In genomic region chr6:149913085-149913484, GRCh38 we compare ENCODE assay signal across 18 cellular contexts. TPM values are rescaled to one million over a fixed set of nuclear protein-coding genes. Genes with fewer than 3 reads are reported as not detected.
DNase-seq lines count a peak whose midpoint lies in the region; ATAC-seq and TF ChIP-seq lines count a peak whose summit lies in the region.
"Had no signal": no experiment of that assay in that cellular context is flagged by ENCODE, and none has a peak within 500 bp of the region (broad histone marks: within the 10 kb centered on the region; RNA-seq: fewer than 3 reads in every experiment).

No MANE protein-coding gene starts in this region.

- H3K36me3 Mint-ChIP-seq in chondrocyte (ENCODE audit: low read depth), result peaks cover 2% of the 10 kb centered on the region

- H3K36me3 ChIP-seq in hepatocyte (replicated peaks; ENCODE audit: insufficient read depth, low read depth), result no peaks in the 10 kb centered on the region

- 37% methylated on average over 2 of the region's 2 CpGs for WGBS in hepatocyte (ENCODE audit: low lambda C conversion rate, missing lambda C conversion rate)

- no peaks in the 10 kb centered on the region for H3K9me2 ChIP-seq in hepatocyte (replicated peaks; ENCODE audit: insufficient read depth)

- no peaks in the 10 kb centered on the region for H3K4me1 Mint-ChIP-seq in chondrocyte (ENCODE audit: low read depth)
- H3K4me1 Mint-ChIP-seq: CD4-positive, CD25-positive, alpha-beta regulatory T cell; IgD-negative memory B cell had no signal

- H2AFZ ChIP-seq in hepatocyte, result no peak overlapping the region

- ATAC-seq in GM18858 (IDR thresholded peaks at IDR 0.05; ENCODE audit: unreplicated experiment) (no peak), HG03378 (IDR thresholded peaks at IDR 0.05; ENCODE audit: unreplicated experiment) (no peak)

- H3K27me3 ChIP-seq in hepatocyte, result peaks cover 5% of the 10 kb centered on the region

- no peak overlapping the region for H3K4me3 Mint-ChIP-seq in chondrocyte (ENCODE audit: unreplicated experiment)
- H3K4me3 Mint-ChIP-seq: IgD-negative memory B cell had no signal

- no peak overlapping the region for H3K4me2 ChIP-seq in hepatocyte

- H3K27ac ChIP-seq in hepatocyte, result no peak overlapping the region

- peaks cover 9% of the 10 kb centered on the region for H3K27me3 Mint-ChIP-seq in chondrocyte (ENCODE audit: low read depth)

- no peak for TF ChIP-seq CTCF in chondrocyte (IDR thresholded peaks at IDR 0.05)
- no peak for TF ChIP-seq CTCF in hepatocyte (IDR thresholded peaks at IDR 0.05; ENCODE audit: poor library complexity)

- no peaks in the 10 kb centered on the region for H3K4me1 ChIP-seq in hepatocyte (ENCODE audit: insufficient read depth)

- no peaks in the 10 kb centered on the region for H3K9me3 ChIP-seq in hepatocyte (ENCODE audit: low read depth)

- H3K79me2 ChIP-seq in hepatocyte, result no peaks in the 10 kb centered on the region

- no peak overlapping the region for H3K27ac Mint-ChIP-seq in chondrocyte (ENCODE audit: unreplicated experiment)
- H3K27ac Mint-ChIP-seq: CD4-positive, CD25-positive, alpha-beta regulatory T cell; IgD-negative memory B cell had no signal

- DNase-seq in ELR (ENCODE audit: low read depth) (peak; percentile 20), M059J (ENCODE audit: low read depth) (peak; percentile 64), chondrocyte (ENCODE audit: low spot score) (peak; percentile 12), hepatocyte (ENCODE audit: low spot score) (no peak)
- DNase-seq in stimulated activated CD8-positive, alpha-beta memory T cell treated with anti-CD3 and anti-CD28 coated beads, Interleukin-4, amount 100 ng/mL, for 48 hours, result peak; percentile 9
- DNase-seq: CD4-positive, CD25-positive, alpha-beta regulatory T cell; GOT3; HCEC 1CT; NCI-H1417; NCI-H1694 treated with DMSO at 0.1 percent for 48 hours; NCI-H2081 treated with DMSO at 0.1 percent for 48 hours; NCI-H446; NCI-H526 treated with DMSO at 0.1 percent for 48 hours; SHP77 had no signal

- no peak overlapping the region for H3K4me3 ChIP-seq in hepatocyte

- peaks cover 6% of the 10 kb centered on the region for H3K9me3 Mint-ChIP-seq in chondrocyte (ENCODE audit: low read depth)

- no peaks in the 10 kb centered on the region for H4K20me1 ChIP-seq in hepatocyte (ENCODE audit: insufficient read depth, poor library complexity, severe bottlenecking)

RNA-seq across cellular contexts. Expression of gene RAET1G, which starts 9.8 kb away (rescaled TPM):
- 19.7 and 20.6 TPM in 2 replicates for total RNA-seq in M059J (2014; rRNA removed; shearing (Covaris generic))
- 0.51 to 0.60 TPM (median 0.54 TPM) in 3 replicates for total RNA-seq in chondrocyte
- 1.5 TPM in 1 of 2 replicates, not detected in the other for total RNA-seq in hepatocyte
- 0.31 and 4.0 TPM in 2 replicates for polyA plus RNA-seq in hepatocyte
- polyA plus RNA-seq: CD4-positive, CD25-positive, alpha-beta regulatory T cell; IgD-negative memory B cell had no signal

RNA-seq across cellular contexts. Expression of gene RAET1E, which starts 15.2 kb away (rescaled TPM):
- 1.5 and 2.7 TPM in 2 replicates for total RNA-seq in M059J (2014; rRNA removed; shearing (Covaris generic))
- total RNA-seq in chondrocyte (not detected in 3 replicates), hepatocyte (0.28 TPM in 1 of 2 replicates, not detected in the other)
- polyA plus RNA-seq in hepatocyte, result 0.44 TPM in 1 of 2 replicates, not detected in the other
- total RNA-seq: CD4-positive, CD25-positive, alpha-beta regulatory T cell had no signal
- polyA plus RNA-seq: CD4-positive, CD25-positive, alpha-beta regulatory T cell; IgD-negative memory B cell had no signal

RNA-seq across cellular contexts. Expression of gene ULBP2, which starts 28.7 kb away (rescaled TPM):
- total RNA-seq in M059J (2014; rRNA removed; shearing (Covaris generic)), result 75.7 and 88.8 TPM in 2 replicates
- total RNA-seq in chondrocyte (7.7 to 15.1 TPM (median 13.9 TPM) in 3 replicates), hepatocyte (0.10 and 1.1 TPM in 2 replicates)
- 0.15 and 1.9 TPM in 2 replicates for polyA plus RNA-seq in hepatocyte

RNA-seq across cellular contexts. Expression of gene LRP11, which starts 48.9 kb away (rescaled TPM):
- total RNA-seq in M059J (2014; rRNA removed; shearing (Covaris generic)), result 65.9 and 92.0 TPM in 2 replicates
- total RNA-seq in chondrocyte (61.4 to 81.7 TPM (median 61.9 TPM) in 3 replicates), hepatocyte (33.6 and 46.8 TPM in 2 replicates)
- 28.1 and 35.4 TPM in 2 replicates for polyA plus RNA-seq in hepatocyte

RNA-seq across cellular contexts. Expression of gene ULBP1, which starts 50.7 kb away (rescaled TPM):
- 0.76 and 1.1 TPM in 2 replicates for total RNA-seq in M059J (2014; rRNA removed; shearing (Covaris generic))
- 2.8 to 29.8 TPM (median 29.8 TPM) in 3 replicates for total RNA-seq in chondrocyte
- 0.27 and 0.28 TPM in 2 replicates for total RNA-seq in hepatocyte
- polyA plus RNA-seq in hepatocyte, result 0.27 TPM in 1 of 2 replicates, not detected in the other
- total RNA-seq: MCF 10A had no signal
- polyA plus RNA-seq: CD4-positive, CD25-positive, alpha-beta regulatory T cell; IgD-negative memory B cell had no signal
